In the genomic region with DNA sequence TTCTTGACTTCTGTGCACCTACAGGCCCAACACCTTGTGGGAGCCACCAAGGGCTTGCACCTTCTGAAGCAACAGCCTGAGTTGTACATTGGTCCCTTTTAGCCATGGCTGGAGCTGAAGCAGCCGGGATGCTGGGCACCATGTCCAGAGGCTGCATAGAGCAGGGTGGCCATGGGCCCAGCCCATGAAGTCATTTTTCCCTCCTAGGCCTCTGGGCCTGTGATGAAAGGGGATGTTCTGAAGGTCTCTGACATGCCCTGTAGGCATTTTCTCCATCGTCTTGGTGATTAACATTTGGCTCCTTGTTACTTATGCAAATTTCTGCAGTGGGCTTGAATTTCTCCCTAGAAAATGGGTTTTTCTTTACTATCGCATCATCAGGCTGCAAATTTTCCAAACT, we compare ENCODE assay signal across 2 cellular contexts.
TF ChIP-seq lines count a peak whose summit lies in the region.

No MANE protein-coding gene starts in this region.

TF ChIP-seq in A549, 52 proteins besides CTCF, POLR2A, EP300 and RAD21 (continued from another document):
- no peak for TF ChIP-seq ELK1 (IDR thresholded peaks at IDR 0.05; ENCODE audit: low read depth, low read length)
- no peak for TF ChIP-seq ESRRA (IDR thresholded peaks at IDR 0.05; ENCODE audit: borderline replicate concordance, low read length)
- TF ChIP-seq ZFP36 (IDR thresholded peaks at IDR 0.05; ENCODE audit: borderline replicate concordance, partially characterized antibody), result peak; percentile 16

TF ChIP-seq in HEK293, 187 proteins besides CTCF, POLR2A, EP300 and RAD21:
- no peak for TF ChIP-seq PRDM2 (tag by site-specific recombination; IDR thresholded peaks at IDR 0.05; ENCODE audit: borderline replicate concordance)
- TF ChIP-seq ZNF585B (tag by site-specific recombination; IDR thresholded peaks at IDR 0.05), result peak; percentile 81
